Comparison of ENCODE assay signal across 28 cellular contexts in genomic region chr6:169866140-169866534, GRCh38.
"Had no signal": no experiment of that assay in that cellular context is flagged by ENCODE, and none has a peak within 500 bp of the region (broad histone marks: within the 10 kb centered on the region; RNA-seq: fewer than 3 reads in every experiment).

No MANE protein-coding gene starts in this region.

- H3K4me1 ChIP-seq: ascending aorta, left lung had no signal

- H3K4me1 Mint-ChIP-seq: activated B cell treated with CpG ODN at 0.5 μM for 24 hours had no signal

- H3K27ac ChIP-seq: ascending aorta, heart left ventricle, left lung, lower lobe of right lung, neutrophil, ovary had no signal

- H3K27ac Mint-ChIP-seq: activated B cell treated with CpG ODN at 0.5 μM for 24 hours; activated CD8-positive, alpha-beta T cell treated with anti-CD3 and anti-CD28 coated beads, Interleukin-2, amount 10 ng/mL, durations not matched to agents 7 days and 5 days; activated naive CD4-positive, alpha-beta T cell treated with anti-CD3 and anti-CD28 coated beads, Interleukin-2, amount 10 ng/mL, durations not matched to agents 7 days and 5 days; activated naive CD8-positive, alpha-beta T cell treated with anti-CD3 and anti-CD28 coated beads, Interleukin-2, amount 10 ng/mL, durations not matched to agents 7 days and 5 days; activated T-cell treated with anti-CD3 and anti-CD28 coated beads, Interleukin-2, amount 50 U/mL, for 24 hours; brain; nephron; progenitor cell of endocrine pancreas; T-helper 2 cell treated with Interferon-gamma antibody and Interleukin-4, amounts not matched to agents 5 μg/mL and 100 μg/mL, for 36 hours had no signal

- DNase-seq: activated B cell treated with CpG ODN at 0.5 μM for 24 hours; activated CD4-positive, alpha-beta T cell treated with anti-CD3 and anti-CD28 coated beads, Interleukin-2, amount 50 U/mL, for 1 hour; activated CD8-positive, alpha-beta T cell treated with anti-CD3 and anti-CD28 coated beads, Interleukin-2, amount 10 ng/mL, durations not matched to agents 7 days and 5 days; activated gamma-delta T cell; activated naive CD4-positive, alpha-beta T cell treated with anti-CD3 and anti-CD28 coated beads, Interleukin-2, amount 10 ng/mL, durations not matched to agents 7 days and 5 days; activated naive CD8-positive, alpha-beta T cell treated with anti-CD3 and anti-CD28 coated beads, Interleukin-2, amount 10 ng/mL, durations not matched to agents 7 days and 5 days; activated T-cell treated with anti-CD3 and anti-CD28 coated beads, Interleukin-2, amount 50 U/mL, for 24 hours; caudate nucleus; foreskin fibroblast; hypothalamus; lower lobe of right lung; mesenchymal stem cell; ovary; stimulated activated CD4-positive, alpha-beta T cell treated with anti-CD3 and anti-CD28 coated beads, Interleukin-15, amount 100 ng/mL, for 24 hours; stimulated activated CD4-positive, alpha-beta T cell treated with anti-CD3 and anti-CD28 coated beads, Interleukin-2, amount 100 ng/mL, for 24 hours; stimulated activated naive CD4-positive, alpha-beta T cell; T-helper 1 cell; trophoblast cell had no signal

- H3K36me3 ChIP-seq: ascending aorta, heart left ventricle, left lung, lower lobe of right lung, neutrophil, ovary had no signal

- H3K4me3 Mint-ChIP-seq: activated B cell treated with CpG ODN at 0.5 μM for 24 hours; activated CD8-positive, alpha-beta T cell treated with anti-CD3 and anti-CD28 coated beads, Interleukin-2, amount 10 ng/mL, durations not matched to agents 7 days and 5 days; activated naive CD4-positive, alpha-beta T cell treated with anti-CD3 and anti-CD28 coated beads, Interleukin-2, amount 10 ng/mL, durations not matched to agents 7 days and 5 days; activated naive CD8-positive, alpha-beta T cell treated with anti-CD3 and anti-CD28 coated beads, Interleukin-2, amount 10 ng/mL, durations not matched to agents 7 days and 5 days; activated T-cell treated with anti-CD3 and anti-CD28 coated beads, Interleukin-2, amount 50 U/mL, for 24 hours; brain; nephron; T-helper 2 cell treated with Interferon-gamma antibody and Interleukin-4, amounts not matched to agents 5 μg/mL and 100 μg/mL, for 36 hours had no signal

- H3K9me3 ChIP-seq: ascending aorta, left lung, lower lobe of right lung, neutrophil, ovary had no signal

- H3K36me3 Mint-ChIP-seq: activated naive CD4-positive, alpha-beta T cell treated with anti-CD3 and anti-CD28 coated beads, Interleukin-2, amount 10 ng/mL, durations not matched to agents 7 days and 5 days; activated naive CD8-positive, alpha-beta T cell treated with anti-CD3 and anti-CD28 coated beads, Interleukin-2, amount 10 ng/mL, durations not matched to agents 7 days and 5 days; brain had no signal

- H3K9me3 Mint-ChIP-seq: activated B cell treated with CpG ODN at 0.5 μM for 24 hours; activated T-cell treated with anti-CD3 and anti-CD28 coated beads, Interleukin-2, amount 50 U/mL, for 24 hours had no signal

- H3K4me3 ChIP-seq: ascending aorta, heart left ventricle, left lung, lower lobe of right lung, ovary, smooth muscle cell had no signal

- H3K4me2 ChIP-seq: smooth muscle cell had no signal

- ATAC-seq: activated CD8-positive, alpha-beta T cell treated with anti-CD3 and anti-CD28 coated beads, Interleukin-2, amount 10 ng/mL, durations not matched to agents 7 days and 5 days; esophagus mucosa; heart left ventricle; left lung; lower lobe of right lung had no signal

- H3K27me3 ChIP-seq: ascending aorta, heart left ventricle, left lung, neutrophil, ovary had no signal

- H3K27me3 Mint-ChIP-seq: activated B cell treated with CpG ODN at 0.5 μM for 24 hours; activated naive CD8-positive, alpha-beta T cell treated with anti-CD3 and anti-CD28 coated beads, Interleukin-2, amount 10 ng/mL, durations not matched to agents 7 days and 5 days; activated T-cell treated with anti-CD3 and anti-CD28 coated beads, Interleukin-2, amount 50 U/mL, for 24 hours; brain had no signal
